Comparison of ENCODE assay signal across 24 cellular contexts in the genomic region with DNA sequence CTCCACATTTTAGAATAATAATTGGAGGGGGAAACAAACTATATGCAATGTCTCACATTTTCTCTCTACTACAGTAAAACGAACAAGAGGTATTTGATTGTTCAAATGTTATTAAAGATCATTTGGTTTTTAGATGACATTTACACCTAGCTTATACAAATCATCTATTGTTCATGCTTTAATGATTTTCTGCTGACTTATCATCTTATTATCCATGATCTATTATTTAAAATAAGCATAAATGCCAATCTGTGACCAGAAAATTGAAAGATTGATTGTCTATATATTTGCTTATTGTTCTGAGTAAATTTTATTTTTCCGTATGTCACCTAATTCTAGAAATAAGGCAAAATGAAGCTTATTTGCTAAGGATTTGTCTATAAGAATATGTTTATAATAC.
DNase-seq lines count a peak whose midpoint lies in the region; ATAC-seq, FAIRE-seq and TF ChIP-seq lines count a peak whose summit lies in the region.
"Had no signal": no experiment of that assay in that cellular context is flagged by ENCODE, and none has a peak within 500 bp of the region (broad histone marks: within the 10 kb centered on the region; RNA-seq: fewer than 3 reads in every experiment).

No MANE protein-coding gene starts in this region.

- DNase-seq in HepG2 (ENCODE audit: low spot score), result no peak
- DNase-seq in right lobe of liver, result no peak
- no peak for DNase-seq in K562 (ENCODE audit: extremely low read depth in 1 of 4, low spot score in 3 of 4)
- no peak for DNase-seq in NCI-H524 treated with DMSO at 0.1 percent for 48 hours (lab: John Stamatoyannopoulos, UW)
- DNase-seq: ACHN; BE2C; C1 segment of cervical spinal cord; CD4-positive, alpha-beta memory T cell; CD4-positive, CD25-positive, alpha-beta regulatory T cell; CD8-positive, alpha-beta memory T cell; COR-L47; DMS 273 treated with DMSO at 0.1 percent for 48 hours; DMS153; DMS53; DMS79; DND-41; EL; GDM1 had no signal

- POLR2A ChIA-PET in HepG2 (lab: Yijun Ruan, JAX) (no interaction called here), K562 (lab: Yijun Ruan, JAX) (no interaction called here)

- H4K20me1 ChIP-seq in HepG2 (ENCODE audit: insufficient read depth, low read length), result no peaks in the 10 kb centered on the region
- H4K20me1 ChIP-seq in K562 (replicated peaks; ENCODE audit: control insufficient read depth, insufficient read depth, low read length), result no peaks in the 10 kb centered on the region
- H4K20me1 ChIP-seq: BLaER1 had no signal

- H3K27ac ChIP-seq in HepG2 (ENCODE audit: extremely low read length, insufficient read depth, low read length) (no peak overlapping the region), right lobe of liver (no peak overlapping the region), K562 (ENCODE audit: extremely low read depth, low read depth, low read length) (no peak overlapping the region)
- H3K27ac ChIP-seq: 22Rv1, BLaER1 had no signal

- H3K9ac ChIP-seq in HepG2 (ENCODE audit: insufficient read depth, low read depth, low read length) (no peak overlapping the region), K562 (ENCODE audit: insufficient read depth in 1 of 2, low read depth in 2 of 2, low read length in 2 of 2) (no peak overlapping the region)
- H3K9ac ChIP-seq: BLaER1 had no signal

- WGBS in HepG2 (ENCODE audit: low lambda C conversion rate), result 2% methylated on average over 2 of the region's 2 CpGs
- WGBS in right lobe of liver (ENCODE audit: insufficient coverage, low coverage, low lambda C conversion rate, missing lambda C conversion rate), result 65% methylated on average over 2 of the region's 2 CpGs
- WGBS in K562 (ENCODE audit: insufficient coverage, low coverage, missing lambda C conversion rate), result 24% methylated on average over 2 of the region's 2 CpGs

- H3K4me3 ChIP-seq in HepG2 (replicated peaks in 1 of 3; ENCODE audit: insufficient read depth in 1 of 3, low read depth in 2 of 3, low read length in 3 of 3), result no peak overlapping the region
- H3K4me3 ChIP-seq in right lobe of liver, result no peak overlapping the region
- no peak overlapping the region for H3K4me3 ChIP-seq in K562
- H3K4me3 ChIP-seq: BLaER1, GM12878 had no signal

- BruUV-seq in HepG2 (replicated peaks; lab: Mats Ljungman, UMichigan) (no TSS peak), K562 (replicated peaks; lab: Mats Ljungman, UMichigan) (no TSS peak)

- TF ChIP-seq CTCF in HepG2 (CRISPR knock-in tag; IDR thresholded peaks at IDR 0.05), result no peak
- no peak for TF ChIP-seq CTCF in right lobe of liver (IDR thresholded peaks at IDR 0.05)
- TF ChIP-seq CTCF in K562 (IDR thresholded peaks at IDR 0.05 in 2 of 3, conservative IDR thresholded peaks at IDR 0.05 in 1 of 3; ENCODE audit: insufficient read depth in 2 of 3, low read depth in 1 of 3, low read length in 3 of 3), result no peak

- TF ChIP-seq RAD21 in HepG2 (CRISPR knock-in tag; IDR thresholded peaks at IDR 0.05), result no peak
- TF ChIP-seq RAD21 in K562 (CRISPR knock-in tag; conservative IDR thresholded peaks at IDR 0.05 in 1 of 2, IDR thresholded peaks at IDR 0.05 in 1 of 2), result no peak

- no peaks in the 10 kb centered on the region; a peak in 1 of 5 replicates for H3K27me3 ChIP-seq in HepG2 (ENCODE audit: control insufficient read depth in 1 of 2, insufficient read depth in 2 of 2, low read length in 2 of 2)
- no peaks in the 10 kb centered on the region for H3K27me3 ChIP-seq in right lobe of liver
- H3K27me3 ChIP-seq in K562 (ENCODE audit: control insufficient read depth in 2 of 2, insufficient read depth in 2 of 2, low read length in 2 of 2), result no peaks in the 10 kb centered on the region
- H3K27me3 ChIP-seq: BE2C, BLaER1 had no signal

- H3K79me2 ChIP-seq in HepG2 (ENCODE audit: insufficient read depth, low read length) (no peaks in the 10 kb centered on the region), K562 (ENCODE audit: control insufficient read depth, insufficient read depth, low read length) (peaks cover 2% of the 10 kb centered on the region; the same call in 1 of the 3 replicates)

- no peaks in the 10 kb centered on the region for H3K4me1 ChIP-seq in HepG2 (ENCODE audit: insufficient read depth, low read length)
- H3K4me1 ChIP-seq in right lobe of liver, result no peaks in the 10 kb centered on the region
- no peaks in the 10 kb centered on the region for H3K4me1 ChIP-seq in K562 (replicated peaks in 1 of 2; ENCODE audit: control insufficient read depth in 2 of 2, insufficient read depth in 2 of 2, low read length in 2 of 2)
- H3K4me1 ChIP-seq: BE2C had no signal

- TF ChIP-seq POLR2A in HepG2 (IDR thresholded peaks at IDR 0.05; ENCODE audit: insufficient read depth in 1 of 2, low read depth in 2 of 2, low read length in 2 of 2) (no peak), right lobe of liver (IDR thresholded peaks at IDR 0.05) (no peak), K562 (conservative IDR thresholded peaks at IDR 0.05) (no peak)

- no peaks in the 10 kb centered on the region for H3K36me3 ChIP-seq in HepG2 (replicated peaks in 1 of 2; ENCODE audit: control insufficient read depth in 1 of 2, insufficient read depth in 2 of 2, low read length in 2 of 2)
- no peaks in the 10 kb centered on the region for H3K36me3 ChIP-seq in right lobe of liver
- H3K36me3 ChIP-seq in K562 (ENCODE audit: control insufficient read depth, insufficient read depth, low read length), result no peaks in the 10 kb centered on the region
- H3K36me3 ChIP-seq: BE2C, BLaER1 had no signal

- no peak for FAIRE-seq in HepG2 (lab: Jason Lieb, UNC)
- no peak for FAIRE-seq in K562 (lab: Jason Lieb, UNC)
- FAIRE-seq: GM12878, GM12892, GM18507 had no signal

- ATAC-seq in HepG2 (no peak), right lobe of liver (no peak), K562 (no peak), HG03139 (IDR thresholded peaks at IDR 0.05; ENCODE audit: unreplicated experiment) (no peak)
- ATAC-seq: GM12878 had no signal

- H3K4me2 ChIP-seq in HepG2 (ENCODE audit: low read depth, low read length) (no peak overlapping the region), K562 (ENCODE audit: insufficient read depth, low read length) (no peak overlapping the region)
- H3K4me2 ChIP-seq: BLaER1 had no signal

- intact Hi-C loops in HepG2 (cut with micrococcal nuclease; ENCODE audit: unreplicated experiment) (no loop called here), right lobe of liver (cut with DNase I) (no loop called here), K562 (cut with micrococcal nuclease) (no loop called here)

- H3K9me1 ChIP-seq in K562 (ENCODE audit: control insufficient read depth, insufficient read depth, low read length), result no peaks in the 10 kb centered on the region

- CTCF ChIA-PET in HepG2 (lab: Yijun Ruan, JAX; ENCODE audit: low intra/inter-chr PET ratio, low total read pairs), result no interaction called here
- CTCF ChIA-PET in K562 (lab: Yijun Ruan, JAX; ENCODE audit: low intra/inter-chr PET ratio), result no interaction called here

- in situ Hi-C loops in HepG2 (cut with HindIII; ENCODE audit: extremely low pct_ligation_motif_present, low pct_unique_long_range_greater_than_20kb) (no loop called here), K562 (cut with MboI) (no loop called here)

- H2AFZ ChIP-seq in HepG2 (ENCODE audit: low read length) (no peak overlapping the region), K562 (ENCODE audit: low read depth, low read length) (no peak overlapping the region)

- no peak for TF ChIP-seq EP300 in HepG2 (IDR thresholded peaks at IDR 0.05; ENCODE audit: low read depth in 2 of 2, low read length in 2 of 2)
- no peak for TF ChIP-seq EP300 in HepG2 (CRISPR knock-in tag; IDR thresholded peaks at IDR 0.05; ENCODE audit: borderline replicate concordance)
- TF ChIP-seq EP300 in K562 (IDR thresholded peaks at IDR 0.05; ENCODE audit: low read length), result no peak

- H3K9me3 ChIP-seq in HepG2 (ENCODE audit: low read length), result no peaks in the 10 kb centered on the region
- no peaks in the 10 kb centered on the region for H3K9me3 ChIP-seq in right lobe of liver
- no peaks in the 10 kb centered on the region for H3K9me3 ChIP-seq in K562 (replicated peaks; ENCODE audit: control insufficient read depth, insufficient read depth, low read depth, low read length)
- H3K9me3 ChIP-seq: BE2C, BLaER1 had no signal

TF ChIP-seq in HepG2, 621 proteins besides CTCF, POLR2A, EP300 and RAD21 (continues in another document):
- TF ChIP-seq ZNF205 (CRISPR knock-in tag; IDR thresholded peaks at IDR 0.05) (no peak), SALL1 (CRISPR knock-in tag; IDR thresholded peaks at IDR 0.05) (no peak), ZBTB43 (CRISPR knock-in tag; conservative IDR thresholded peaks at IDR 0.05) (no peak)

TF ChIP-seq in K562, 482 proteins besides CTCF, POLR2A, EP300 and RAD21:
- TF ChIP-seq ZNF316 (IDR thresholded peaks at IDR 0.05) (peak; percentile 78), ZNF668 (CRISPR knock-in tag; IDR thresholded peaks at IDR 0.05) (no peak), JUND (IDR thresholded peaks at IDR 0.05; ENCODE audit: borderline replicate concordance, low read depth, low read length) (no peak), JUND (tag; IDR thresholded peaks at IDR 0.05; ENCODE audit: borderline replicate concordance, low read depth, low read length) (no peak), NFXL1 (CRISPR knock-in tag; IDR thresholded peaks at IDR 0.05) (no peak)

Comparison
In these comparisons a context has a peak if more than half of its experiments do, and no peak if none do; other contexts are left out.
1. Of the 241 proteins assayed by ChIP-seq in both HepG2 and K562: peak only in HepG2: MAFF and MAFK; only in K562: none; in both: none; in neither: 239.